ENCODE assay signal across 9 cellular contexts in the genomic region with DNA sequence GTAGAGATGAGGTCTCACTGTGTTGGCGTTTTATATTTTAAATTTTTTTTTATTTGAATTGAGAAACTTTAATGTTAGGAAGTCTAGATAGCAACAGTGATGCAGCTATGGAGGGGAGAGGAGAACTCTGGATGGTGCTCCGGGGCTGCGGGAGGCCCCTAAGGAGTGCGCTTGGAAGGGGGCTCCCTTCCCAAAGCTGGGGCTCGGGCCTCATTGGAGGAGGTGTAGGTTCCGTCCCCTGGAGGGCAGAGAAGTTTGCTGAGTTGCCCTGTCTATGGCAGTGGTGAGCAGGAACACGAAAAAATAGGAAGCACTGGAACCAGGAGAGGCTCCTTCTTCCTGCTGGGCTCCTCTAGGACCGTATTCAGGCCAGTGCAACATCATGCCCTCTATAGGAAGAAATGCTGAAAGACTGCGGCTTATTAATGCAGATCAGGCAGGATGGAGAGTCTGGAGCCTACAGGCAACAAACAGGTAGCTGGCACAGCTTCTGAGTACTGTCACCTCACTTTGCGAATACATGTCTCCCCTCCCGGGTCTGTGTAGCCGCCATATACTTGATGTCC. TPM values are rescaled to one million over a fixed set of nuclear protein-coding genes. Genes with fewer than 3 reads are reported as not detected.
DNase-seq lines count a peak whose midpoint lies in the region; ATAC-seq, FAIRE-seq and TF ChIP-seq lines count a peak whose summit lies in the region.
"Had no signal": no experiment of that assay in that cellular context is flagged by ENCODE, and none has a peak within 500 bp of the region (broad histone marks: within the 10 kb centered on the region; RNA-seq: fewer than 3 reads in every experiment).

No MANE protein-coding gene starts in this region.

- peaks cover 3% of the 10 kb centered on the region for H3K27me3 Mint-ChIP-seq in neural progenitor cell (ENCODE audit: insufficient read depth, low read depth)

- no peaks in the 10 kb centered on the region for H3K79me2 ChIP-seq in neural progenitor cell (ENCODE audit: low read depth)

- H3K27ac ChIP-seq in neural progenitor cell, result no peak overlapping the region

- peaks cover 1% of the 10 kb centered on the region for H3K9me3 Mint-ChIP-seq in neural progenitor cell

- no peak overlapping the region for H3K9ac ChIP-seq in neural progenitor cell

- H3K4me2 ChIP-seq in neural progenitor cell, result no peak overlapping the region

- H3K27me3 ChIP-seq in bronchial epithelial cell (ENCODE audit: control insufficient read depth, insufficient read depth, low read length), result no peaks in the 10 kb centered on the region
- H3K27me3 ChIP-seq in neural progenitor cell, result peaks cover 24% of the 10 kb centered on the region

- H3F3A ChIP-seq in neural progenitor cell (ENCODE audit: low read depth), result no peaks in the 10 kb centered on the region

- ATAC-seq in GM19035 (IDR thresholded peaks at IDR 0.05; ENCODE audit: unreplicated experiment) (no peak), GM18870 (IDR thresholded peaks at IDR 0.05; ENCODE audit: unreplicated experiment) (no peak)

- peak overlapping the region; percentile 86 for H2AFZ ChIP-seq in neural progenitor cell (replicated peaks)

- H3K36me3 Mint-ChIP-seq in neural progenitor cell, result no peaks in the 10 kb centered on the region

- H3K4me1 ChIP-seq in neural progenitor cell, result no peaks in the 10 kb centered on the region

- TF ChIP-seq CTCF in LNCaP clone FGC (IDR thresholded peaks at IDR 0.05; ENCODE audit: control insufficient read depth, extremely low read depth, insufficient read depth), result peak; percentile 53
- TF ChIP-seq CTCF in bronchial epithelial cell (IDR thresholded peaks at IDR 0.05; ENCODE audit: insufficient read depth, low read length, severe bottlenecking), result peak; percentile 73
- TF ChIP-seq CTCF in neural progenitor cell (IDR thresholded peaks at IDR 0.05), result peak; percentile 62

- H4K20me1 ChIP-seq in neural progenitor cell (ENCODE audit: low read depth), result no peaks in the 10 kb centered on the region

- FAIRE-seq in bronchial epithelial cell (lab: Jason Lieb, UNC), result no peak

- H3K4me1 Mint-ChIP-seq in neural progenitor cell, result peaks cover 3% of the 10 kb centered on the region

- peak; percentile 86 for DNase-seq in DMS53 (lab: John Stamatoyannopoulos, UW)
- no peak for DNase-seq in LNCaP clone FGC (ENCODE audit: low read depth)
- DNase-seq in bronchial epithelial cell (ENCODE audit: low read depth), result peak; percentile 54
- peak; percentile 70 for DNase-seq in neural progenitor cell (ENCODE audit: low spot score)
- DNase-seq in NAMALWA (ENCODE audit: low spot score), result no peak
- DNase-seq in stimulated activated CD4-positive, alpha-beta T cell treated with anti-CD3 and anti-CD28 coated beads, Interleukin-4, amount 100 ng/mL, for 1 hour, result no peak
- DNase-seq: anterior cingulate cortex had no signal

- no peaks in the 10 kb centered on the region for H3K9me3 ChIP-seq in neural progenitor cell (ENCODE audit: low read depth)

- no peak overlapping the region for H3K27ac Mint-ChIP-seq in neural progenitor cell

- H3K36me3 ChIP-seq in bronchial epithelial cell (ENCODE audit: control insufficient read depth, insufficient read depth, low read length), result no peaks in the 10 kb centered on the region
- no peaks in the 10 kb centered on the region for H3K36me3 ChIP-seq in neural progenitor cell

- no peak overlapping the region for H3K4me3 ChIP-seq in LNCaP clone FGC (ENCODE audit: low read depth, low read length)
- no peak overlapping the region for H3K4me3 ChIP-seq in bronchial epithelial cell (ENCODE audit: low read depth, low read length)
- no peak overlapping the region for H3K4me3 ChIP-seq in neural progenitor cell

- H3K4me3 Mint-ChIP-seq in neural progenitor cell, result no peak overlapping the region

RNA-seq across cellular contexts. Expression of gene AHRR, which starts 16.1 kb away (rescaled TPM):
- total RNA-seq in bronchial epithelial cell (0.51 and 0.53 TPM in 2 replicates), neural progenitor cell (ENCODE audit: low replicate concordance) (0.34 and 0.68 TPM in 2 replicates)

Comparison
In these comparisons a context has a peak if more than half of its experiments do, and no peak if none do; other contexts are left out.
1. DNase-seq: peak in DMS53 (single experiment), bronchial epithelial cell (single experiment) and neural progenitor cell (single experiment); none in LNCaP clone FGC (single experiment), NAMALWA (single experiment) and stimulated activated CD4-positive, alpha-beta T cell treated with anti-CD3 and anti-CD28 coated beads, Interleukin-4, amount 100 ng/mL, for 1 hour (single experiment).
2. Peak in every context shown above with its lines, with median percentiles within 50 percentile points of each other: CTCF ChIP-seq.